Comparison of ENCODE assay signal across 11 cellular contexts in genomic region chr15:77992356-77993222, GRCh38.
DNase-seq lines count a peak whose midpoint lies in the region; ATAC-seq lines count a peak whose summit lies in the region.
"Had no signal": no experiment of that assay in that cellular context is flagged by ENCODE, and none has a peak within 500 bp of the region (broad histone marks: within the 10 kb centered on the region; RNA-seq: fewer than 3 reads in every experiment).

No MANE protein-coding gene starts in this region.

- no peaks in the 10 kb centered on the region for H3K27me3 Mint-ChIP-seq in activated naive CD8-positive, alpha-beta T cell
- no peaks in the 10 kb centered on the region for H3K27me3 Mint-ChIP-seq in activated naive CD8-positive, alpha-beta T cell treated with anti-CD3 and anti-CD28 coated beads, Interleukin-2, amount 50 U/mL, for 24 hours

- H3K4me1 ChIP-seq in trophoblast cell (ENCODE audit: control insufficient read depth in 1 of 2, insufficient read depth in 2 of 2, low read length in 2 of 2): peaks cover 19 to 23% of the 10 kb centered on the region in 2 experiments

- H3K27me3 ChIP-seq in trophoblast cell (ENCODE audit: insufficient read depth, low read length): no peaks in the 10 kb centered on the region

- DNase-seq in activated naive CD8-positive, alpha-beta T cell treated with anti-CD3 and anti-CD28 coated beads, Interleukin-2, amount 50 U/mL, for 24 hours: no peak
- peak; percentile 31 for DNase-seq in cardiac septum (ENCODE audit: low spot score)
- no peak for DNase-seq in trophoblast cell
- no peak for DNase-seq in AG20443 (ENCODE audit: low spot score)
- DNase-seq in NCI-H2107 (lab: John Stamatoyannopoulos, UW): no peak
- no peak for DNase-seq in islet precursor cell
- DNase-seq: activated CD4-positive, alpha-beta T cell treated with anti-CD3 and anti-CD28 coated beads, Interleukin-2, amount 50 U/mL, for 1 hour; SHP77 treated with DMSO at 0.1 percent for 48 hours; stimulated activated naive CD8-positive, alpha-beta T cell treated with anti-CD3 and anti-CD28 coated beads, Interleukin-15, Interleukin-2, amounts not matched to agents 100 U/mL and 50 U/mL, for 24 hours had no signal

- intact Hi-C loops in cardiac septum (cut with DNase I): loop anchor here (2.0 to 5.0 kb wide), 2 partner anchors 18 to 65 kb away; no protein-coding TSS in a partner anchor

- no peak overlapping the region for H2BK120ac ChIP-seq in trophoblast cell (ENCODE audit: insufficient read depth, low read length, poor library complexity)

- no peak overlapping the region for H3K27ac ChIP-seq in trophoblast cell (ENCODE audit: low read depth, low read length)

- no peak overlapping the region for H3K18ac ChIP-seq in trophoblast cell (ENCODE audit: low read length)

- no peak overlapping the region for H2BK12ac ChIP-seq in trophoblast cell (ENCODE audit: low read length)

- H2BK5ac ChIP-seq in trophoblast cell (ENCODE audit: low read depth, low read length, poor library complexity): no peak overlapping the region

- H3K9ac ChIP-seq in trophoblast cell (ENCODE audit: low read length): no peak overlapping the region

- WGBS in trophoblast cell (ENCODE audit: extremely low coverage, insufficient coverage, insufficient read length): no CpG with 5 or more reads among the region's 28 CpGs

- no peak overlapping the region for H2AK5ac ChIP-seq in trophoblast cell (ENCODE audit: low read length)

- no peak overlapping the region for H3K4me3 ChIP-seq in trophoblast cell (ENCODE audit: low read depth, low read length)

- no peak overlapping the region for H3K4me3 Mint-ChIP-seq in activated naive CD8-positive, alpha-beta T cell
- no peak overlapping the region for H3K4me3 Mint-ChIP-seq in activated naive CD8-positive, alpha-beta T cell treated with anti-CD3 and anti-CD28 coated beads, Interleukin-2, amount 50 U/mL, for 24 hours

- H3K27ac Mint-ChIP-seq in activated naive CD8-positive, alpha-beta T cell: peak overlapping the region; percentile 66
- no peak overlapping the region for H3K27ac Mint-ChIP-seq in activated naive CD8-positive, alpha-beta T cell treated with anti-CD3 and anti-CD28 coated beads, Interleukin-2, amount 50 U/mL, for 24 hours

- peak overlapping the region; percentile 20 for H4K91ac ChIP-seq in trophoblast cell (ENCODE audit: low read depth, low read length)

- no peak overlapping the region for H4K12ac ChIP-seq in trophoblast cell (ENCODE audit: low read depth, low read length)

- peaks cover 24% of the 10 kb centered on the region for H3K4me1 Mint-ChIP-seq in activated naive CD8-positive, alpha-beta T cell (ENCODE audit: low read depth)
- peaks cover 12% of the 10 kb centered on the region for H3K4me1 Mint-ChIP-seq in activated naive CD8-positive, alpha-beta T cell treated with anti-CD3 and anti-CD28 coated beads, Interleukin-2, amount 50 U/mL, for 24 hours

- H3K9me3 Mint-ChIP-seq in activated naive CD8-positive, alpha-beta T cell (ENCODE audit: low read depth): no peaks in the 10 kb centered on the region
- H3K9me3 Mint-ChIP-seq in activated naive CD8-positive, alpha-beta T cell treated with anti-CD3 and anti-CD28 coated beads, Interleukin-2, amount 50 U/mL, for 24 hours: no peaks in the 10 kb centered on the region

- H3K4me2 ChIP-seq in trophoblast cell (ENCODE audit: low read length): no peak overlapping the region

- H4K8ac ChIP-seq in trophoblast cell (ENCODE audit: low read depth, low read length): no peak overlapping the region

- peaks cover 2% of the 10 kb centered on the region for H3K36me3 Mint-ChIP-seq in activated naive CD8-positive, alpha-beta T cell
- H3K36me3 Mint-ChIP-seq in activated naive CD8-positive, alpha-beta T cell treated with anti-CD3 and anti-CD28 coated beads, Interleukin-2, amount 50 U/mL, for 24 hours (ENCODE audit: low read depth): no peaks in the 10 kb centered on the region

- no peak overlapping the region for H3K14ac ChIP-seq in trophoblast cell (ENCODE audit: low read length)

- no peak overlapping the region for H2AFZ ChIP-seq in trophoblast cell (ENCODE audit: insufficient read depth, low read length, poor library complexity)

- ATAC-seq in activated naive CD8-positive, alpha-beta T cell treated with anti-CD3 and anti-CD28 coated beads, Interleukin-2, amount 50 U/mL, for 24 hours: no peak
- ATAC-seq in HG03469 (IDR thresholded peaks at IDR 0.05; ENCODE audit: unreplicated experiment): no peak
- ATAC-seq: stimulated activated naive CD8-positive, alpha-beta T cell treated with anti-CD3 and anti-CD28 coated beads, Interleukin-15, Interleukin-2, amounts not matched to agents 100 U/mL and 50 U/mL, for 24 hours had no signal

- no peak overlapping the region for H3K4ac ChIP-seq in trophoblast cell (ENCODE audit: low read depth, low read length)

- H3K9me3 ChIP-seq in trophoblast cell (ENCODE audit: insufficient read depth, low read depth, low read length): no peaks in the 10 kb centered on the region

- H3K79me2 ChIP-seq in trophoblast cell (ENCODE audit: control insufficient read depth, insufficient read depth, low read length, poor library complexity): no peaks in the 10 kb centered on the region

- H3K23ac ChIP-seq in trophoblast cell (ENCODE audit: low read length): no peak overlapping the region

- H3K79me1 ChIP-seq in trophoblast cell (ENCODE audit: low read length): peaks cover 13% of the 10 kb centered on the region

- H3K36me3 ChIP-seq in trophoblast cell (ENCODE audit: control insufficient read depth in 1 of 2, insufficient read depth in 2 of 2, low read length in 2 of 2): peaks cover 2 to 3% of the 10 kb centered on the region in 2 experiments
